18 cellular contexts compared by ENCODE assay signal in genomic region chr4:102693266-102693850, GRCh38.
DNase-seq lines count a peak whose midpoint lies in the region; ATAC-seq and TF ChIP-seq lines count a peak whose summit lies in the region.
"Had no signal": no experiment of that assay in that cellular context is flagged by ENCODE, and none has a peak within 500 bp of the region (broad histone marks: within the 10 kb centered on the region; RNA-seq: fewer than 3 reads in every experiment).

No MANE protein-coding gene starts in this region.

- peaks cover 35% of the 10 kb centered on the region for H3K4me1 Mint-ChIP-seq in dendritic cell treated with granulocyte-macrophage colony-stimulating factor and Interleukin-4, amounts not matched to agents 40 ng/mL and 50 ng/mL, for 4 days (ENCODE audit: low read depth)
- no peaks in the 10 kb centered on the region for H3K4me1 Mint-ChIP-seq in WTC11
- H3K4me1 Mint-ChIP-seq: CD4-positive, alpha-beta memory T cell had no signal

- peaks cover 45% of the 10 kb centered on the region for H3K36me3 ChIP-seq in neutrophil

- TF ChIP-seq CTCF in neutrophil (IDR thresholded peaks at IDR 0.05) (no peak), WTC11 (IDR thresholded peaks at IDR 0.05) (no peak)

- no peaks in the 10 kb centered on the region for H3K27me3 Mint-ChIP-seq in dendritic cell treated with granulocyte-macrophage colony-stimulating factor and Interleukin-4, amounts not matched to agents 40 ng/mL and 50 ng/mL, for 4 days
- H3K27me3 Mint-ChIP-seq in WTC11 (ENCODE audit: low read depth), result no peaks in the 10 kb centered on the region
- H3K27me3 Mint-ChIP-seq: CD4-positive, alpha-beta memory T cell had no signal

- ATAC-seq in WTC11, result no peak
- ATAC-seq: Right ventricle myocardium inferior had no signal

- no peaks in the 10 kb centered on the region for H3K9me3 Mint-ChIP-seq in dendritic cell treated with granulocyte-macrophage colony-stimulating factor and Interleukin-4, amounts not matched to agents 40 ng/mL and 50 ng/mL, for 4 days
- no peaks in the 10 kb centered on the region for H3K9me3 Mint-ChIP-seq in WTC11

- peak overlapping the region; percentile 53 for H3K27ac ChIP-seq in neutrophil

- CTCF ChIA-PET in WTC11 (lab: Charles Lee), result no interaction called here

- no peaks in the 10 kb centered on the region for H3K9me3 ChIP-seq in neutrophil

- peak; percentile 46 for DNase-seq in ELR (ENCODE audit: low read depth)
- peak; percentile 37 for DNase-seq in M059J (ENCODE audit: low read depth)
- no peak for DNase-seq in pons (ENCODE audit: low spot score)
- no peak for DNase-seq in middle frontal gyrus (ENCODE audit: extremely low spot score, low spot score)
- DNase-seq in DMS 273 (lab: John Stamatoyannopoulos, UW; ENCODE audit: unreplicated experiment), result no peak
- DNase-seq in WTC11 (ENCODE audit: low spot score), result no peak
- DNase-seq: AML-193; CD4-positive, alpha-beta memory T cell; DND-41; GF-D8; KG1; MM.1S; NCI-H1105; NCI-H187 treated with DMSO at 0.1 percent for 48 hours; NCI-H446 had no signal

- no peaks in the 10 kb centered on the region for H3K27me3 ChIP-seq in neutrophil

- intact Hi-C loops in dendritic cell treated with granulocyte-macrophage colony-stimulating factor and Interleukin-4, amounts not matched to agents 40 ng/mL and 50 ng/mL, for 4 days (cut with micrococcal nuclease), result no loop called here

- POLR2A ChIA-PET in WTC11 (lab: Charles Lee), result no interaction called here

- peaks cover 60% of the 10 kb centered on the region for H3K36me3 Mint-ChIP-seq in dendritic cell treated with granulocyte-macrophage colony-stimulating factor and Interleukin-4, amounts not matched to agents 40 ng/mL and 50 ng/mL, for 4 days (ENCODE audit: low read depth)
- peaks cover 4% of the 10 kb centered on the region for H3K36me3 Mint-ChIP-seq in WTC11

- H3K27ac Mint-ChIP-seq in dendritic cell treated with granulocyte-macrophage colony-stimulating factor and Interleukin-4, amounts not matched to agents 40 ng/mL and 50 ng/mL, for 4 days, result peak overlapping the region; percentile 78
- H3K27ac Mint-ChIP-seq in WTC11, result no peak overlapping the region; the same call in 1 of the 2 replicates

- H3K4me3 ChIP-seq in neutrophil (ENCODE audit: low read depth in 1 of 2, low read length in 1 of 2), result no peak overlapping the region

- H3K4me3 Mint-ChIP-seq in dendritic cell treated with granulocyte-macrophage colony-stimulating factor and Interleukin-4, amounts not matched to agents 40 ng/mL and 50 ng/mL, for 4 days, result no peak overlapping the region
- H3K4me3 Mint-ChIP-seq in WTC11, result no peak overlapping the region
- H3K4me3 Mint-ChIP-seq: CD4-positive, alpha-beta memory T cell had no signal

- peaks cover 10% of the 10 kb centered on the region in 2 experiments for H3K4me1 ChIP-seq in neutrophil (ENCODE audit: control insufficient read depth in 1 of 2, insufficient read depth in 1 of 2, low read depth in 1 of 2, low read length in 1 of 2)

TF ChIP-seq in WTC11, 78 proteins besides CTCF, POLR2A, EP300 and RAD21:
- TF ChIP-seq ZNF425 (CRISPR knock-in tag; conservative IDR thresholded peaks at IDR 0.05) (no peak), JUN (CRISPR knock-in tag; IDR thresholded peaks at IDR 0.05) (no peak)

Comparison
In these comparisons a context has a peak if more than half of its experiments do, and no peak if none do; other contexts are left out.
1. DNase-seq: peak in ELR (single experiment) and M059J (single experiment); none in pons (single experiment), middle frontal gyrus (single experiment), DMS 273 (single experiment) and WTC11 (single experiment).